In genomic region chr3:156910022-156910421, GRCh38 we compare ENCODE assay signal across 19 cellular contexts.
"Had no signal": no experiment of that assay in that cellular context is flagged by ENCODE, and none has a peak within 500 bp of the region (broad histone marks: within the 10 kb centered on the region; RNA-seq: fewer than 3 reads in every experiment).

No MANE protein-coding gene starts in this region.

- H2AFZ ChIP-seq: neural progenitor cell had no signal

- DNase-seq: dermis blood vessel endothelial cell; effector memory CD4-positive, alpha-beta T cell; gastrocnemius medialis; head of caudate nucleus; kidney; mesenchymal stem cell; naive thymus-derived CD4-positive, alpha-beta T cell; stimulated activated CD4-positive, alpha-beta T cell treated with anti-CD3 and anti-CD28 coated beads, Interleukin-12 subunit alpha, Interleukin-12 subunit beta, amount 100 ng/mL, for 4 hours; stimulated activated CD4-positive, alpha-beta T cell treated with anti-CD3 and anti-CD28 coated beads, Interleukin-2, amount 100 ng/mL, for 24 hours; stimulated activated CD4-positive, alpha-beta T cell treated with anti-CD3 and anti-CD28 coated beads, Interleukin-4, amount 100 ng/mL, for 24 hours; stimulated activated naive CD4-positive, alpha-beta T cell treated with Interleukin-2 at 50 U/mL for 16 hours; stomach; thyroid gland had no signal

- H3K9me3 ChIP-seq: gastrocnemius medialis, prostate gland, right atrium auricular region, stomach, thyroid gland had no signal

- H3K36me3 ChIP-seq: gastrocnemius medialis, neural progenitor cell, prostate gland, right atrium auricular region, stomach, thyroid gland had no signal

- H3K27ac ChIP-seq: coronary artery, gastrocnemius medialis, neural progenitor cell, prostate gland, right atrium auricular region, stomach, thyroid gland had no signal

- H3K9ac ChIP-seq: neural progenitor cell had no signal

- H3K27me3 ChIP-seq: gastrocnemius medialis, neural progenitor cell, right atrium auricular region, stomach, thyroid gland had no signal

- H3K4me1 ChIP-seq: gastrocnemius medialis, neural progenitor cell, prostate gland, right atrium auricular region, stomach, thyroid gland had no signal

- H3K4me2 ChIP-seq: neural progenitor cell, smooth muscle cell had no signal

- H3K4me3 ChIP-seq: coronary artery, gastrocnemius medialis, lung, neural progenitor cell, prostate gland, right atrium auricular region, smooth muscle cell, stomach, thyroid gland had no signal
